ENCODE assay signal across 4 cellular contexts in the genomic region with DNA sequence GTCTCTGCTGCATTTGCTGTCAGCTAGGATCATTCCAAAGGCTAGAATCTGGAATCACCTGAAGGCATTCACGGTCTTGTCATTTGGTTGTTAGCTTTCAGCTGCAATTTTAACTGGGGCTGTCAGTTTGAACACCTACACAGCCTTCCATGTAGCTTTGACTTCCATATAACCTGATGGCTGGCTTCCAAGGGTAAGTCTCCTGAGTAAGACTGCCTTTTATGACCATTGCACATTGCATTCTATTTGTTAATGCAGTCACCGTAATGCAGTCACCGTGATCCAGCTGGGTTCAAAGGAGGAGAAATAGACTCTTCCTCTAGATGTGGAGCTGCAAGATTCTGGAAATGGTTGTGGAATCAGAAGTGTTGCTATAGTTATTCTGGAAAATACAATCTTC.
"Had no signal": no experiment of that assay in that cellular context is flagged by ENCODE, and none has a peak within 500 bp of the region (broad histone marks: within the 10 kb centered on the region; RNA-seq: fewer than 3 reads in every experiment).

No MANE protein-coding gene starts in this region.

- H2AFZ ChIP-seq: GM23338 had no signal

- DNase-seq: H9, HCEC 1CT, IMR-90 had no signal

- H3K4me2 ChIP-seq: GM23338 had no signal

- H3K4me3 ChIP-seq: GM23338 had no signal

- ATAC-seq: GM23338 had no signal
